In the genomic region with DNA sequence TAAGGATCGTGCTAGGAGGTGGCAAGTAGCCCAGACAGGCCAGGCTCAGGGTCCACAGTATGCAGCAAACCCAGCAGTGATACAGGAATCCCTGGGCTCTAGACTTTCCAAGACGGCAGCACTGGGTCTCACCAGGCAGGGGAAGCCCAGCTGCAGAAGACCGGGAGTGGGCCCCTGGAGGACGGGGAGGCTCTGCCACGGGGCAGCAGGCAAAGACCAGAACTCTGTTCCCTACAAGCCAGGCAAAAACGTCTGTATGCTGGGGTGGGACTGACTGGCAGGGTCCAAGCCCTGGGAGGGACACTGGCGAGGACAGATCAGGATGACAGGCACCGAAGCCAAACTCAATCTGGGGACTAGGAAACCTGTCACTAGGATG, we compare ENCODE assay signal across 17 cellular contexts.
"Had no signal": no experiment of that assay in that cellular context is flagged by ENCODE, and none has a peak within 500 bp of the region (broad histone marks: within the 10 kb centered on the region; RNA-seq: fewer than 3 reads in every experiment).

No MANE protein-coding gene starts in this region.

- H3K4me1 Mint-ChIP-seq: activated B cell treated with CpG ODN at 0.5 μM for 24 hours; activated naive CD4-positive, alpha-beta T cell treated with anti-CD3 and anti-CD28 coated beads, Interleukin-2, amount 50 U/mL, for 24 hours; naive thymus-derived CD8-positive, alpha-beta T cell had no signal

- H3K27me3 Mint-ChIP-seq: activated B cell treated with CpG ODN at 0.5 μM for 24 hours; activated naive CD4-positive, alpha-beta T cell treated with anti-CD3 and anti-CD28 coated beads, Interleukin-2, amount 50 U/mL, for 24 hours; progenitor cell of endocrine pancreas had no signal

- ATAC-seq: gastroesophageal sphincter; heart left ventricle; naive thymus-derived CD8-positive, alpha-beta T cell had no signal

- DNase-seq: activated B cell treated with CpG ODN at 0.5 μM for 24 hours; activated CD4-positive, alpha-beta T cell treated with anti-CD3 and anti-CD28 coated beads for 48 hours; activated gamma-delta T cell; activated T-cell treated with anti-CD3 and anti-CD28 coated beads, Interleukin-2, amount 50 U/mL, for 48 hours; dermis blood vessel endothelial cell; heart left ventricle; mesenchymal stem cell; naive thymus-derived CD8-positive, alpha-beta T cell; SHP77 treated with DMSO at 0.1 percent for 48 hours; SK-N-SH had no signal

- H3K36me3 ChIP-seq: gastroesophageal sphincter, heart left ventricle, right atrium auricular region, thoracic aorta had no signal

- H3K9me3 ChIP-seq: gastroesophageal sphincter, heart left ventricle, right atrium auricular region, SK-N-SH, thoracic aorta had no signal

- H3K27me3 ChIP-seq: gastroesophageal sphincter, heart left ventricle, right atrium auricular region had no signal

- H3K27ac ChIP-seq: gastroesophageal sphincter, right atrium auricular region had no signal

- H3K27ac Mint-ChIP-seq: activated B cell treated with CpG ODN at 0.5 μM for 24 hours; activated CD8-positive, alpha-beta T cell treated with anti-CD3 and anti-CD28 coated beads for 36 hours; activated naive CD4-positive, alpha-beta T cell treated with anti-CD3 and anti-CD28 coated beads, Interleukin-2, amount 50 U/mL, for 24 hours; progenitor cell of endocrine pancreas; T-helper 2 cell treated with Interferon-gamma antibody and Interleukin-4, amounts not matched to agents 5 μg/mL and 100 μg/mL, for 36 hours had no signal

- H3K4me3 ChIP-seq: gastroesophageal sphincter, heart left ventricle, right atrium auricular region, thoracic aorta had no signal

- H3K9me3 Mint-ChIP-seq: activated B cell treated with CpG ODN at 0.5 μM for 24 hours; activated naive CD4-positive, alpha-beta T cell treated with anti-CD3 and anti-CD28 coated beads, Interleukin-2, amount 50 U/mL, for 24 hours; naive thymus-derived CD8-positive, alpha-beta T cell; T-helper 2 cell treated with Interferon-gamma antibody and Interleukin-4, amounts not matched to agents 5 μg/mL and 100 μg/mL, for 36 hours had no signal

- H3K4me3 Mint-ChIP-seq: activated B cell treated with CpG ODN at 0.5 μM for 24 hours; activated CD8-positive, alpha-beta T cell treated with anti-CD3 and anti-CD28 coated beads for 36 hours; activated naive CD4-positive, alpha-beta T cell treated with anti-CD3 and anti-CD28 coated beads, Interleukin-2, amount 50 U/mL, for 24 hours; naive thymus-derived CD8-positive, alpha-beta T cell; T-helper 2 cell treated with Interferon-gamma antibody and Interleukin-4, amounts not matched to agents 5 μg/mL and 100 μg/mL, for 36 hours had no signal

- H3K36me3 Mint-ChIP-seq: activated naive CD4-positive, alpha-beta T cell treated with anti-CD3 and anti-CD28 coated beads, Interleukin-2, amount 50 U/mL, for 24 hours; naive thymus-derived CD8-positive, alpha-beta T cell had no signal
